ENCODE assay signal across 1 cellular context in genomic region chr2:95345066-95345414, GRCh38.
TF ChIP-seq lines count a peak whose summit lies in the region.

No MANE protein-coding gene starts in this region.

TF ChIP-seq in GM23338, 12 proteins besides CTCF, POLR2A, EP300 and RAD21 (continued from another document):
- TF ChIP-seq ZNF462 (CRISPR knock-in tag; IDR thresholded peaks at IDR 0.05) (no peak), JUNB (IDR thresholded peaks at IDR 0.05; ENCODE audit: unreplicated experiment) (no peak), ZNF331 (CRISPR knock-in tag; IDR thresholded peaks at IDR 0.05; ENCODE audit: low read depth) (no peak), STAT1 (IDR thresholded peaks at IDR 0.05; ENCODE audit: unreplicated experiment) (no peak)
